Comparison of ENCODE assay signal across 15 cellular contexts in the genomic region with DNA sequence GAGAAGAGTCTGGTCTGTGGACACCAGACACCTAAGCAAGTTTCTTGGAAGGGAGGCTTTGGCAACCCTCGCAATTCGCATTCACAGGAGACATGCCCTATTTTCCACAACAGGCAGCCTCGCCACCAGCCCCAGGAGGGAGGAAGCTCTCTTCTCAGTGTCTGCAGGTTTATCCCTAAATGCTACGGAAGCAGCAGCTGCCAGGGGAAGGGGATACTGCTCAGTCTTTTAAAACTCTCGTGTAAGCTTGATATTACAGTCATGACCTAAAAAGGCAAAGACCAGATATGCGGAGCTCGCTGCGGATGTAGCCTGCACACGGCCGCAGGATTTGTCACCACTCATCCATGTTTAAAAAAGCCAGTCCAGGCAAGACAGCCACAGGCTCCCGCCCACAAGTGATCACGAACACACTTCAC.
DNase-seq lines count a peak whose midpoint lies in the region; ATAC-seq, FAIRE-seq and TF ChIP-seq lines count a peak whose summit lies in the region.
"Had no signal": no experiment of that assay in that cellular context is flagged by ENCODE, and none has a peak within 500 bp of the region (broad histone marks: within the 10 kb centered on the region; RNA-seq: fewer than 3 reads in every experiment).

No MANE protein-coding gene starts in this region.

- peak overlapping the region; percentile 60 for H3K27ac Mint-ChIP-seq in chondrocyte (ENCODE audit: unreplicated experiment)
- H3K27ac Mint-ChIP-seq: activated CD4-positive, alpha-beta memory T cell treated with anti-CD3 and anti-CD28 coated beads for 36 hours; activated naive CD4-positive, alpha-beta T cell treated with anti-CD3 and anti-CD28 coated beads, Interleukin-2, amount 10 ng/mL, durations not matched to agents 7 days and 5 days; stimulated activated memory B cell treated with anti-CD40 and anti-IgM and Interleukin-4, amounts not matched to agents 10 μg/mL and 1 μg/mL and 100 μg/mL, for 72 hours had no signal

- ATAC-seq in SK-N-SH treated with all-trans-retinoic acid at 6 μM for 48 hours (no peak), mucosa of descending colon (peak; percentile 31), GM21576 (IDR thresholded peaks at IDR 0.05; ENCODE audit: unreplicated experiment) (no peak)
- ATAC-seq: naive thymus-derived CD8-positive, alpha-beta T cell; stimulated activated memory B cell treated with anti-CD40 and anti-IgM and Interleukin-4, amounts not matched to agents 10 μg/mL and 1 μg/mL and 100 μg/mL, for 72 hours had no signal

- DNase-seq in SK-N-SH (no peak), chondrocyte (ENCODE audit: low spot score) (no peak), mucosa of descending colon (no peak), thyroid gland (no peak), SK-N-DZ (ENCODE audit: low spot score) (no peak), GM19239 (ENCODE audit: insufficient read length, low spot score) (no peak)
- DNase-seq: activated CD4-positive, alpha-beta memory T cell treated with anti-CD3 and anti-CD28 coated beads for 36 hours; activated naive CD4-positive, alpha-beta T cell treated with anti-CD3 and anti-CD28 coated beads, Interleukin-2, amount 10 ng/mL, durations not matched to agents 7 days and 5 days; naive thymus-derived CD8-positive, alpha-beta T cell; NCI-H1092; NCI-H774; SW 1271 had no signal

- no peak overlapping the region for H2AFZ ChIP-seq in SK-N-SH (ENCODE audit: low read depth)

- TF ChIP-seq RAD21 in SK-N-SH (IDR thresholded peaks at IDR 0.05; ENCODE audit: low read length): no peak

- H3K9me3 Mint-ChIP-seq in chondrocyte (ENCODE audit: low read depth): peaks cover 9% of the 10 kb centered on the region

- no peaks in the 10 kb centered on the region for H3F3A ChIP-seq in SK-N-SH (replicated peaks; ENCODE audit: insufficient read depth)

- no peak overlapping the region for H3K9ac ChIP-seq in SK-N-SH

- intact Hi-C loops in mucosa of descending colon (cut with DNase I, micrococcal nuclease) (no loop called here), thyroid gland (cut with DNase I) (no loop called here)

- TF ChIP-seq CTCF in SK-N-SH (IDR thresholded peaks at IDR 0.05): no peak
- no peak for TF ChIP-seq CTCF in chondrocyte (IDR thresholded peaks at IDR 0.05)
- TF ChIP-seq CTCF in mucosa of descending colon (IDR thresholded peaks at IDR 0.05): no peak
- no peak for TF ChIP-seq CTCF in thyroid gland (IDR thresholded peaks at IDR 0.05)

- peak overlapping the region in 1 of 2 experiments; percentile 79; a peak in 1 of 4 replicates for H3K27ac ChIP-seq in SK-N-SH (ENCODE audit: low read depth in 2 of 2, low read length in 1 of 2)
- H3K27ac ChIP-seq in thyroid gland: peak overlapping the region in 2 of 3 donors; percentile 61 to 65

- 89% methylated on average over 10 of the region's 12 CpGs for whole genome bisulfite sequencing in SK-N-SH (ENCODE audit: low lambda C conversion rate)
- WGBS in thyroid gland, 2 donors: 64 to 76% methylated on average over 12 of the region's 12 CpGs

- H3K79me2 ChIP-seq in SK-N-SH (ENCODE audit: insufficient read depth): no peaks in the 10 kb centered on the region

- H3K4me1 Mint-ChIP-seq in chondrocyte (ENCODE audit: low read depth): peaks cover 26% of the 10 kb centered on the region
- H3K4me1 Mint-ChIP-seq: activated naive CD4-positive, alpha-beta T cell treated with anti-CD3 and anti-CD28 coated beads, Interleukin-2, amount 10 ng/mL, durations not matched to agents 7 days and 5 days; stimulated activated memory B cell treated with anti-CD40 and anti-IgM and Interleukin-4, amounts not matched to agents 10 μg/mL and 1 μg/mL and 100 μg/mL, for 72 hours had no signal

- H3K27me3 Mint-ChIP-seq in chondrocyte (ENCODE audit: low read depth): no peaks in the 10 kb centered on the region
- H3K27me3 Mint-ChIP-seq: activated CD4-positive, alpha-beta memory T cell treated with anti-CD3 and anti-CD28 coated beads for 36 hours; naive thymus-derived CD8-positive, alpha-beta T cell; stimulated activated memory B cell treated with anti-CD40 and anti-IgM and Interleukin-4, amounts not matched to agents 10 μg/mL and 1 μg/mL and 100 μg/mL, for 72 hours had no signal

- no peak for FAIRE-seq in GM19239 (lab: Jason Lieb, UNC)

- CTCF ChIA-PET in SK-N-SH (lab: Yijun Ruan, JAX): interaction anchor here (0.9 to 1.3 kb wide), 4 partner anchors 10 to 100 kb away, joined by 3 to 5 read pairs (median 4); no protein-coding TSS in a partner anchor

- no peak overlapping the region for H3K4me3 ChIP-seq in SK-N-SH (ENCODE audit: low read depth in 2 of 2, low read length in 1 of 2)
- H3K4me3 ChIP-seq in mucosa of descending colon: no peak overlapping the region
- H3K4me3 ChIP-seq in thyroid gland (replicated peaks in 1 of 3): no peak overlapping the region

- H4K20me1 ChIP-seq in SK-N-SH (ENCODE audit: insufficient read depth): no peaks in the 10 kb centered on the region

- TF ChIP-seq EP300 in SK-N-SH (IDR thresholded peaks at IDR 0.05; ENCODE audit: borderline replicate concordance in 1 of 2, low read depth in 1 of 2, low read length in 1 of 2): no peak

- peaks cover 9 to 34% of the 10 kb centered on the region in 2 experiments for H3K4me1 ChIP-seq in SK-N-SH (ENCODE audit: control insufficient read depth in 1 of 2, insufficient read depth in 2 of 2, low read depth in 1 of 2, low read length in 1 of 2)
- no peaks in the 10 kb centered on the region for H3K4me1 ChIP-seq in mucosa of descending colon (ENCODE audit: low read depth)
- H3K4me1 ChIP-seq in thyroid gland: peaks cover 20 to 32% of the 10 kb centered on the region in 2 donors

- H3K4me2 ChIP-seq in SK-N-SH: peak overlapping the region; percentile 52; the same call in 1 of the 2 replicates

- H3K36me3 ChIP-seq in SK-N-SH (replicated peaks in 1 of 2; ENCODE audit: control insufficient read depth in 1 of 2, insufficient read depth in 2 of 2, low read length in 1 of 2) (no peaks in the 10 kb centered on the region), mucosa of descending colon (ENCODE audit: low read depth) (no peaks in the 10 kb centered on the region), thyroid gland (no peaks in the 10 kb centered on the region)

- H3K36me3 Mint-ChIP-seq in chondrocyte (ENCODE audit: low read depth): no peaks in the 10 kb centered on the region
- H3K36me3 Mint-ChIP-seq: activated CD4-positive, alpha-beta memory T cell treated with anti-CD3 and anti-CD28 coated beads for 36 hours; stimulated activated memory B cell treated with anti-CD40 and anti-IgM and Interleukin-4, amounts not matched to agents 10 μg/mL and 1 μg/mL and 100 μg/mL, for 72 hours had no signal

- no peaks in the 10 kb centered on the region for H3K9me3 ChIP-seq in SK-N-SH
- no peaks in the 10 kb centered on the region for H3K9me3 ChIP-seq in mucosa of descending colon
- H3K9me3 ChIP-seq in thyroid gland: no peaks in the 10 kb centered on the region

- POLR2A ChIA-PET in SK-N-SH (lab: Yijun Ruan, JAX): no interaction called here

- H3K4me3 Mint-ChIP-seq in chondrocyte (ENCODE audit: unreplicated experiment): no peak overlapping the region
- H3K4me3 Mint-ChIP-seq: activated CD4-positive, alpha-beta memory T cell treated with anti-CD3 and anti-CD28 coated beads for 36 hours; activated naive CD4-positive, alpha-beta T cell treated with anti-CD3 and anti-CD28 coated beads, Interleukin-2, amount 10 ng/mL, durations not matched to agents 7 days and 5 days; naive thymus-derived CD8-positive, alpha-beta T cell; stimulated activated memory B cell treated with anti-CD40 and anti-IgM and Interleukin-4, amounts not matched to agents 10 μg/mL and 1 μg/mL and 100 μg/mL, for 72 hours had no signal

- H3K27me3 ChIP-seq in SK-N-SH (ENCODE audit: insufficient read depth) (no peaks in the 10 kb centered on the region), thyroid gland (no peaks in the 10 kb centered on the region)

- no peak for TF ChIP-seq POLR2A in thyroid gland (IDR thresholded peaks at IDR 0.05)

- no peaks in the 10 kb centered on the region for H3K9me2 ChIP-seq in SK-N-SH

TF ChIP-seq in SK-N-SH, 30 proteins besides CTCF, POLR2A, EP300 and RAD21:
- no peak for TF ChIP-seq FOXM1 (IDR thresholded peaks at IDR 0.05; ENCODE audit: low read depth)

TF ChIP-seq in SK-N-SH treated with all-trans-retinoic acid at 6 μM for 48 hours, 23 proteins besides CTCF, POLR2A, EP300 and RAD21:
- TF ChIP-seq, protein P1, sequence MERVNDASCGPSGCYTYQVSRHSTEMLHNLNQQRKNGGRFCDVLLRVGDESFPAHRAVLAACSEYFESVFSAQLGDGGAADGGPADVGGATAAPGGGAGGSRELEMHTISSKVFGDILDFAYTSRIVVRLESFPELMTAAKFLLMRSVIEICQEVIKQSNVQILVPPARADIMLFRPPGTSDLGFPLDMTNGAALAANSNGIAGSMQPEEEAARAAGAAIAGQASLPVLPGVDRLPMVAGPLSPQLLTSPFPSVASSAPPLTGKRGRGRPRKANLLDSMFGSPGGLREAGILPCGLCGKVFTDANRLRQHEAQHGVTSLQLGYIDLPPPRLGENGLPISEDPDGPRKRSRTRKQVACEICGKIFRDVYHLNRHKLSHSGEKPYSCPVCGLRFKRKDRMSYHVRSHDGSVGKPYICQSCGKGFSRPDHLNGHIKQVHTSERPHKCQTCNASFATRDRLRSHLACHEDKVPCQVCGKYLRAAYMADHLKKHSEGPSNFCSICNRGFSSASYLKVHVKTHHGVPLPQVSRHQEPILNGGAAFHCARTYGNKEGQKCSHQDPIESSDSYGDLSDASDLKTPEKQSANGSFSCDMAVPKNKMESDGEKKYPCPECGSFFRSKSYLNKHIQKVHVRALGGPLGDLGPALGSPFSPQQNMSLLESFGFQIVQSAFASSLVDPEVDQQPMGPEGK (CRISPR knock-in tag; IDR thresholded peaks at IDR 0.05; ENCODE audit: borderline replicate concordance): no peak
